In genomic region chr5:132275367-132276220, GRCh38 we compare ENCODE assay signal across 1 cellular context.
TF ChIP-seq lines count a peak whose summit lies in the region.

No MANE protein-coding gene starts in this region.

TF ChIP-seq in IMR-90, 13 proteins besides CTCF, POLR2A, EP300 and RAD21 (continued from another document):
- no peak for TF ChIP-seq ELK1 (IDR thresholded peaks at IDR 0.05; ENCODE audit: borderline replicate concordance, low read depth, low read length)
- TF ChIP-seq NFE2L2 (IDR thresholded peaks at IDR 0.05; ENCODE audit: low read depth, low read length) = no peak
- TF ChIP-seq CHD1 (IDR thresholded peaks at IDR 0.05; ENCODE audit: low read depth, low read length) = no peak
- no peak for TF ChIP-seq RFX5 (IDR thresholded peaks at IDR 0.05; ENCODE audit: low read depth, low read length)
- no peak for TF ChIP-seq MAFK (IDR thresholded peaks at IDR 0.05; ENCODE audit: low read depth, low read length)
- no peak for TF ChIP-seq BHLHE40 (IDR thresholded peaks at IDR 0.05; ENCODE audit: low read depth, low read length)
- no peak for TF ChIP-seq SMC3 (IDR thresholded peaks at IDR 0.05; ENCODE audit: low read depth, low read length)
- no peak for TF ChIP-seq CEBPB (IDR thresholded peaks at IDR 0.05; ENCODE audit: low read depth, low read length)
- TF ChIP-seq FOS (IDR thresholded peaks at IDR 0.05; ENCODE audit: low read depth, low read length) = no peak
- TF ChIP-seq MAZ (IDR thresholded peaks at IDR 0.05; ENCODE audit: borderline replicate concordance, low read depth, low read length) = no peak
- no peak for TF ChIP-seq MXI1 (IDR thresholded peaks at IDR 0.05; ENCODE audit: borderline replicate concordance, low read depth, low read length)
